24 cellular contexts compared by ENCODE assay signal in genomic region chr6:145017051-145017450, GRCh38.
"Had no signal": no experiment of that assay in that cellular context is flagged by ENCODE, and none has a peak within 500 bp of the region (broad histone marks: within the 10 kb centered on the region; RNA-seq: fewer than 3 reads in every experiment).

No MANE protein-coding gene starts in this region.

- H3K4me3 Mint-ChIP-seq: effector memory CD8-positive, alpha-beta T cell; immature natural killer cell; memory B cell; natural killer cell treated with Interleukin-12 subunit alpha and Interleukin-12 subunit beta and Interleukin-15 and Interleukin-18, amount 100 ng/mL, for 72 hours; neural progenitor cell; stimulated activated memory B cell treated with anti-CD40 and anti-IgM and Interleukin-4, amounts not matched to agents 10 μg/mL and 1 μg/mL and 100 μg/mL, for 72 hours; stimulated activated naive CD8-positive, alpha-beta T cell treated with anti-CD3 and anti-CD28 coated beads, Interleukin-15, Interleukin-2, amounts not matched to agents 100 ng/mL and 50 ng/mL, for 24 hours had no signal

- H3K4me3 ChIP-seq: esophagus squamous epithelium, gastroesophageal sphincter, left ventricle myocardium inferior, lower lobe of right lung, neural progenitor cell, ovary, tibial artery, upper lobe of left lung, uterus had no signal

- H3K27ac ChIP-seq: esophagus squamous epithelium, gastroesophageal sphincter, left ventricle myocardium inferior, lower lobe of right lung, neural progenitor cell, ovary, upper lobe of left lung, uterus had no signal

- H3K36me3 Mint-ChIP-seq: immature natural killer cell; memory B cell; natural killer cell treated with Interleukin-12 subunit alpha and Interleukin-12 subunit beta and Interleukin-15 and Interleukin-18, amount 100 ng/mL, for 72 hours; neural progenitor cell; stimulated activated memory B cell treated with anti-CD40 and anti-IgM and Interleukin-4, amounts not matched to agents 10 μg/mL and 1 μg/mL and 100 μg/mL, for 72 hours had no signal

- H3K9ac ChIP-seq: neural progenitor cell had no signal

- H3K27ac Mint-ChIP-seq: effector memory CD8-positive, alpha-beta T cell; immature natural killer cell; memory B cell; natural killer cell treated with Interleukin-12 subunit alpha and Interleukin-12 subunit beta and Interleukin-15 and Interleukin-18, amount 100 ng/mL, for 72 hours; neural progenitor cell; stimulated activated memory B cell treated with anti-CD40 and anti-IgM and Interleukin-4, amounts not matched to agents 10 μg/mL and 1 μg/mL and 100 μg/mL, for 72 hours; stimulated activated naive CD8-positive, alpha-beta T cell treated with anti-CD3 and anti-CD28 coated beads, Interleukin-15, Interleukin-2, amounts not matched to agents 100 ng/mL and 50 ng/mL, for 24 hours had no signal

- H3K4me2 ChIP-seq: neural progenitor cell had no signal

- H3K4me1 Mint-ChIP-seq: immature natural killer cell; memory B cell; stimulated activated memory B cell treated with anti-CD40 and anti-IgM and Interleukin-4, amounts not matched to agents 10 μg/mL and 1 μg/mL and 100 μg/mL, for 72 hours had no signal

- H3K27me3 ChIP-seq: esophagus squamous epithelium, gastroesophageal sphincter, neural progenitor cell, ovary, tibial artery, upper lobe of left lung, uterus had no signal

- H3K36me3 ChIP-seq: esophagus squamous epithelium, gastroesophageal sphincter, left ventricle myocardium inferior, lower lobe of right lung, neural progenitor cell, ovary, tibial artery, upper lobe of left lung, uterus had no signal

- H3K9me3 Mint-ChIP-seq: effector memory CD8-positive, alpha-beta T cell; immature natural killer cell; natural killer cell treated with Interleukin-12 subunit alpha and Interleukin-12 subunit beta and Interleukin-15 and Interleukin-18, amount 100 ng/mL, for 72 hours; neural progenitor cell; stimulated activated memory B cell treated with anti-CD40 and anti-IgM and Interleukin-4, amounts not matched to agents 10 μg/mL and 1 μg/mL and 100 μg/mL, for 72 hours; stimulated activated naive CD8-positive, alpha-beta T cell treated with anti-CD3 and anti-CD28 coated beads, Interleukin-15, Interleukin-2, amounts not matched to agents 100 ng/mL and 50 ng/mL, for 24 hours had no signal

- H3K9me3 ChIP-seq: esophagus squamous epithelium, gastroesophageal sphincter, left ventricle myocardium inferior, lower lobe of right lung, ovary, tibial artery, upper lobe of left lung, uterus had no signal

- FAIRE-seq: keratinocyte, small intestine had no signal

- H3K4me1 ChIP-seq: lower lobe of right lung, upper lobe of left lung, uterus had no signal

- DNase-seq: effector memory CD8-positive, alpha-beta T cell; esophagus squamous epithelium; glutamatergic neuron; immature natural killer cell; left cardiac atrium; left ventricle myocardium inferior; lower lobe of right lung; midbrain; nucleus accumbens; ovary; right cardiac atrium; small intestine; stimulated activated CD4-positive, alpha-beta T cell treated with anti-CD3 and anti-CD28 coated beads, Interleukin-4, amount 100 ng/mL, for 1 hour; stimulated activated CD8-positive, alpha-beta memory T cell treated with anti-CD3 and anti-CD28 coated beads, Interleukin-4, amount 100 ng/mL, for 48 hours; tibial artery; upper lobe of left lung; uterus had no signal

- ATAC-seq: effector memory CD8-positive, alpha-beta T cell; gastroesophageal sphincter; left cardiac atrium; lower lobe of right lung; right cardiac atrium; stimulated activated memory B cell treated with anti-CD40 and anti-IgM and Interleukin-4, amounts not matched to agents 10 μg/mL and 1 μg/mL and 100 μg/mL, for 72 hours had no signal
